ENCODE assay signal across 9 cellular contexts in genomic region chr17:9238340-9239259, GRCh38.
DNase-seq lines count a peak whose midpoint lies in the region; ATAC-seq and TF ChIP-seq lines count a peak whose summit lies in the region.
"Had no signal": no experiment of that assay in that cellular context is flagged by ENCODE, and none has a peak within 500 bp of the region (broad histone marks: within the 10 kb centered on the region; RNA-seq: fewer than 3 reads in every experiment).

No MANE protein-coding gene starts in this region.

- no peak overlapping the region for H3K27ac ChIP-seq in PC-3 (ENCODE audit: low read length)
- peak overlapping the region; percentile 87 to 99 (median 99) for H3K27ac ChIP-seq in esophagus muscularis mucosa (replicated peaks in 1 of 4)

- peak overlapping the region in 1 of 7 donors; percentile 70 for H3K27ac Mint-ChIP-seq in CD14-positive monocyte
- H3K27ac Mint-ChIP-seq in progenitor cell of endocrine pancreas, result peak overlapping the region; percentile 59

- H3K4me1 ChIP-seq in PC-3 (ENCODE audit: insufficient read depth, low read length) (peaks cover 10% of the 10 kb centered on the region; the same call in 1 of the 2 replicates), esophagus muscularis mucosa (peaks cover 35 to 81% (median 73%) of the 10 kb centered on the region in 4 donors)

- H4K20me1 ChIP-seq in PC-3 (ENCODE audit: low read length), result no peaks in the 10 kb centered on the region

- WGBS in esophagus muscularis mucosa, result 80% methylated on average over 12 of the region's 13 CpGs

- H3K36me3 Mint-ChIP-seq in CD14-positive monocyte (no peaks in the 10 kb centered on the region), progenitor cell of endocrine pancreas (ENCODE audit: insufficient read depth) (no peaks in the 10 kb centered on the region)

- no peak for TF ChIP-seq EP300 in esophagus muscularis mucosa (IDR thresholded peaks at IDR 0.05)

- DNase-seq in CD14-positive monocyte (ENCODE audit: low spot score), result no peak
- no peak for DNase-seq in PC-3
- no peak for DNase-seq in esophagus muscularis mucosa (ENCODE audit: extremely low spot score)
- no peak for DNase-seq in progenitor cell of endocrine pancreas (ENCODE audit: low spot score, unreplicated experiment)
- no peak for DNase-seq in pons (ENCODE audit: low spot score)
- no peak for DNase-seq in posterior vena cava (ENCODE audit: low spot score)
- DNase-seq: Karpas-422 had no signal

- ATAC-seq in PC-3, result no peak
- no peak for ATAC-seq in HG03280 (IDR thresholded peaks at IDR 0.05; ENCODE audit: unreplicated experiment)
- ATAC-seq in HG03442 (IDR thresholded peaks at IDR 0.05; ENCODE audit: unreplicated experiment), result no peak

- no peak for TF ChIP-seq POLR2A in esophagus muscularis mucosa (IDR thresholded peaks at IDR 0.05; ENCODE audit: low read depth)

- BruUV-seq in PC-3 (replicated peaks; lab: Mats Ljungman, UMichigan), result no TSS peak

- H3K36me3 ChIP-seq in PC-3 (ENCODE audit: low read depth, low read length) (no peaks in the 10 kb centered on the region), esophagus muscularis mucosa (no peaks in the 10 kb centered on the region)

- CTCF ChIA-PET in PC-3 (lab: Charles Lee), result no interaction called here

- no peaks in the 10 kb centered on the region for H3K79me2 ChIP-seq in PC-3 (ENCODE audit: low read length)

- POLR2A ChIA-PET in PC-3 (lab: Charles Lee; ENCODE audit: unreplicated experiment), result no interaction called here

- H3F3A ChIP-seq in PC-3 (ENCODE audit: low read length, unreplicated experiment), result no peaks in the 10 kb centered on the region

- no peak overlapping the region for H3K9ac ChIP-seq in PC-3 (ENCODE audit: low read length)

- no peaks in the 10 kb centered on the region for H3K9me2 ChIP-seq in PC-3 (replicated peaks; ENCODE audit: low read length)

- intact Hi-C loops in CD14-positive monocyte (cut with micrococcal nuclease) (no loop called here), PC-3 (cut with micrococcal nuclease) (no loop called here), esophagus muscularis mucosa (cut with DNase I) (no loop called here), posterior vena cava (cut with DNase I) (no loop called here)

- 0 out of 2 replicates have a peak overlapping the region, but pooled peaks have one; percentile 92 for H2AFZ ChIP-seq in PC-3 (ENCODE audit: low read length)

- H3K4me3 Mint-ChIP-seq in CD14-positive monocyte (peak overlapping the region; percentile 80 to 88), progenitor cell of endocrine pancreas (ENCODE audit: low read depth) (peak overlapping the region; percentile 60)

- H3K27me3 Mint-ChIP-seq in CD14-positive monocyte (ENCODE audit: low read depth in 3 of 3) (peaks cover 10 to 45% (median 30%) of the 10 kb centered on the region in 3 donors), progenitor cell of endocrine pancreas (peaks cover 16% of the 10 kb centered on the region)

- TF ChIP-seq CTCF in CD14-positive monocyte (IDR thresholded peaks at IDR 0.05), result no peak
- no peak for TF ChIP-seq CTCF in PC-3 (conservative IDR thresholded peaks at IDR 0.05; ENCODE audit: low read depth, low read length)
- TF ChIP-seq CTCF in esophagus muscularis mucosa (IDR thresholded peaks at IDR 0.05), result no peak
- no peak for TF ChIP-seq CTCF in progenitor cell of endocrine pancreas (IDR thresholded peaks at IDR 0.05; ENCODE audit: unreplicated experiment)

- H3K4me1 Mint-ChIP-seq in CD14-positive monocyte (peaks cover 18% of the 10 kb centered on the region), progenitor cell of endocrine pancreas (ENCODE audit: low read depth) (peaks cover 26% of the 10 kb centered on the region)

- H3K4me2 ChIP-seq in PC-3 (ENCODE audit: low read length), result peak overlapping the region; percentile 86

- no peaks in the 10 kb centered on the region for H3K27me3 ChIP-seq in PC-3 (ENCODE audit: low read length)
- H3K27me3 ChIP-seq in esophagus muscularis mucosa, result no peaks in the 10 kb centered on the region

- no peak overlapping the region for H3K4me3 ChIP-seq in PC-3 (ENCODE audit: low read length)
- peak overlapping the region; percentile 57 to 66 (median 64) for H3K4me3 ChIP-seq in esophagus muscularis mucosa

- no peaks in the 10 kb centered on the region for H3K9me3 ChIP-seq in PC-3 (ENCODE audit: low read length)
- H3K9me3 ChIP-seq in esophagus muscularis mucosa, result no peaks in the 10 kb centered on the region

- H3K9me3 Mint-ChIP-seq in CD14-positive monocyte, result peaks cover 0 to 6% (median 0%) of the 10 kb centered on the region in 7 donors
- no peaks in the 10 kb centered on the region for H3K9me3 Mint-ChIP-seq in progenitor cell of endocrine pancreas (ENCODE audit: low read depth)
